Comparison of ENCODE assay signal across 25 cellular contexts in the genomic region with DNA sequence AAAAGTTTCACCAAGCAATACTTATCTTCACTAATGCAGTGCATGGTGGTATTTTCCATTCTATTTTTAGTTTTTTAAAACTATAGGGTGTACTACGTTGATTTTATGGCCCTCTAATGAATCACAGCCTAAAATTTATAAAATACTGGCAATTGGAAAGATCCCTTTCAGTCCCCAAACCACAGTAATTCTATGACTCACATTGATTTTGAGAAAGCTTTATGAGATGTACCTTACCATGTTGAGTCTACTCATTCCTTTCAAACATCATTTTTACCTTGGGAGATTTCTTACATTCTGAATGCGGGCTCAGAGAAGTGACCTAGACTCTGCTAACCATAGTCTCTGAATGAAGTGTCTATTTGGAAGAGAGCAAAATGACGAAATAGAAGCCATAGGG.
"Had no signal": no experiment of that assay in that cellular context is flagged by ENCODE, and none has a peak within 500 bp of the region (broad histone marks: within the 10 kb centered on the region; RNA-seq: fewer than 3 reads in every experiment).

No MANE protein-coding gene starts in this region.

- H3K4me1 ChIP-seq: neural progenitor cell, psoas muscle, testis had no signal

- H3K27me3 ChIP-seq: sigmoid colon, testis, tibial artery, upper lobe of left lung had no signal

- H3K4me2 ChIP-seq: neural progenitor cell had no signal

- H3K4me3 ChIP-seq: coronary artery, esophagus muscularis mucosa, lung, neural progenitor cell, psoas muscle, sigmoid colon, skin epidermis, spleen, testis, tibial artery, upper lobe of left lung had no signal

- H2AFZ ChIP-seq: neural progenitor cell had no signal

- ATAC-seq: naive thymus-derived CD4-positive, alpha-beta T cell; psoas muscle; right cardiac atrium; stimulated activated memory B cell treated with anti-CD40 and anti-IgM and Interleukin-4, amounts not matched to agents 10 μg/mL and 1 μg/mL and 100 μg/mL, for 72 hours; stimulated activated naive CD8-positive, alpha-beta T cell treated with anti-CD3 and anti-CD28 coated beads, Interleukin-15, Interleukin-2, amounts not matched to agents 100 U/mL and 50 U/mL, for 24 hours had no signal

- DNase-seq: dermis blood vessel endothelial cell; effector memory CD4-positive, alpha-beta T cell; hypothalamus; immature natural killer cell; islet precursor cell; mesendoderm; midbrain; naive thymus-derived CD4-positive, alpha-beta T cell; posterior cingulate gyrus; psoas muscle; right cardiac atrium; sigmoid colon; spleen; stimulated activated CD4-positive, alpha-beta T cell treated with anti-CD3 and anti-CD28 coated beads, Interleukin-4, amount 100 ng/mL, for 4 hours; stimulated activated naive CD8-positive, alpha-beta T cell treated with anti-CD3 and anti-CD28 coated beads, Interleukin-15, Interleukin-2, amounts not matched to agents 100 U/mL and 50 U/mL, for 24 hours; substantia nigra; testis; tibial artery; upper lobe of left lung had no signal

- H3K9ac ChIP-seq: neural progenitor cell had no signal

- H3K27ac ChIP-seq: coronary artery, esophagus muscularis mucosa, neural progenitor cell, psoas muscle, sigmoid colon, skin epidermis, spleen, testis, tibial artery, upper lobe of left lung had no signal

- H3K9me3 ChIP-seq: esophagus muscularis mucosa, psoas muscle, sigmoid colon, spleen, testis, tibial artery, upper lobe of left lung had no signal

- H3K36me3 ChIP-seq: esophagus muscularis mucosa, neural progenitor cell, sigmoid colon, spleen, tibial artery, upper lobe of left lung had no signal
